8 cellular contexts compared by ENCODE assay signal in genomic region chr17:7614422-7615264, GRCh38. TPM values are rescaled to one million over a fixed set of nuclear protein-coding genes. Genes with fewer than 3 reads are reported as not detected.
DNase-seq lines count a peak whose midpoint lies in the region; FAIRE-seq and TF ChIP-seq lines count a peak whose summit lies in the region.

FXR2 (minus strand) TSS chr17:7614897; CDS start chr17:7614532, 365 bp downstream.

- H3K27ac Mint-ChIP-seq in H9 (peak within 1 kb of the TSS; percentile 96 to 98 (median 97)), nephron (peak within 1 kb of the TSS; percentile 88 to 92 (median 91))
- H3K27ac Mint-ChIP-seq in stimulated activated naive CD8-positive, alpha-beta T cell treated with anti-CD3 and anti-CD28 coated beads, Interleukin-15, Interleukin-2, amounts not matched to agents 100 ng/mL and 50 ng/mL, for 24 hours, result peak within 1 kb of the TSS; percentile 86

- no peaks in the 10 kb centered on the region for H3K27me3 Mint-ChIP-seq in H9 (ENCODE audit: low read depth)
- no peaks in the 10 kb centered on the region for H3K27me3 Mint-ChIP-seq in nephron (ENCODE audit: low read depth)
- H3K27me3 Mint-ChIP-seq in stimulated activated naive CD8-positive, alpha-beta T cell treated with anti-CD3 and anti-CD28 coated beads, Interleukin-15, Interleukin-2, amounts not matched to agents 100 ng/mL and 50 ng/mL, for 24 hours, result no peaks in the 10 kb centered on the region

- TF ChIP-seq CTCF in H9 (conservative IDR thresholded peaks at IDR 0.05) (peak; percentile 60), fibroblast of pulmonary artery (IDR thresholded peaks at IDR 0.05; ENCODE audit: low read length, missing control alignments) (peak; percentile 60), nephron (IDR thresholded peaks at IDR 0.05; ENCODE audit: unreplicated experiment in 3 of 3) (peak; percentile 53 to 62 (median 55))

- H3K9me3 ChIP-seq in H9 (ENCODE audit: control insufficient read depth, low read depth, low read length) (no peaks in the 10 kb centered on the region), MG63 (no peaks in the 10 kb centered on the region)

- no CpG with 5 or more reads among the region's 94 CpGs for WGBS in H9 (ENCODE audit: extremely low coverage, insufficient read length, low lambda C conversion rate)

- H2AFZ ChIP-seq in H9 (ENCODE audit: low read length), result no peak within 1 kb of the TSS

- H4K91ac ChIP-seq in H9 (ENCODE audit: insufficient read length, low read depth, low read length), result no peak within 1 kb of the TSS

- no peak within 1 kb of the TSS for H3T11ph ChIP-seq in H9 (ENCODE audit: low read length)

- peaks cover 7% of the 10 kb centered on the region for H3K23me2 ChIP-seq in H9 (ENCODE audit: insufficient read length, low read depth, low read length, poor library complexity, severe bottlenecking)

- no peak within 1 kb of the TSS for H3K4ac ChIP-seq in H9 (ENCODE audit: low read depth, low read length)

- H3K4me2 ChIP-seq in H9 (ENCODE audit: insufficient read depth, insufficient read length, low read length), result peak within 1 kb of the TSS; percentile 83

- H4K8ac ChIP-seq in H9 (replicated peaks; ENCODE audit: insufficient read length, low read depth, low read length), result no peak within 1 kb of the TSS

- H3K4me1 Mint-ChIP-seq in H9 (peaks cover 22 to 23% of the 10 kb centered on the region in 2 experiments), nephron (peaks cover 38% of the 10 kb centered on the region)
- peaks cover 43% of the 10 kb centered on the region for H3K4me1 Mint-ChIP-seq in stimulated activated naive CD8-positive, alpha-beta T cell treated with anti-CD3 and anti-CD28 coated beads, Interleukin-15, Interleukin-2, amounts not matched to agents 100 ng/mL and 50 ng/mL, for 24 hours (ENCODE audit: low read depth)

- peak; percentile 99 for FAIRE-seq in G401.6 (lab: Jason Lieb, UNC)

- H3K79me1 ChIP-seq in H9 (ENCODE audit: insufficient read depth, low read depth, low read length, poor library complexity, severe bottlenecking), result no peaks in the 10 kb centered on the region

- no peak within 1 kb of the TSS for H3K56ac ChIP-seq in H9 (ENCODE audit: insufficient read length, low read depth, low read length)

- H3K36me3 Mint-ChIP-seq in H9 (ENCODE audit: insufficient read depth in 1 of 3, low read depth in 3 of 3) (peaks cover 6 to 20% (median 14%) of the 10 kb centered on the region in 3 experiments; a peak in 6 of 7 replicates), nephron (ENCODE audit: low read depth) (peaks cover 20% of the 10 kb centered on the region)
- H3K36me3 Mint-ChIP-seq in stimulated activated naive CD8-positive, alpha-beta T cell treated with anti-CD3 and anti-CD28 coated beads, Interleukin-15, Interleukin-2, amounts not matched to agents 100 ng/mL and 50 ng/mL, for 24 hours (ENCODE audit: low read depth), result peaks cover 18% of the 10 kb centered on the region

- no peaks in the 10 kb centered on the region for H4K20me1 ChIP-seq in H9 (ENCODE audit: control insufficient read depth, insufficient read depth, insufficient read length)

- H3K4me3 ChIP-seq in MG63 (peak within 1 kb of the TSS; percentile 69), fibroblast of pulmonary artery (replicated peaks; ENCODE audit: low read depth, low read length) (peak within 1 kb of the TSS; percentile 87)

- H2BK5ac ChIP-seq in H9 (ENCODE audit: insufficient read length, low read length), result no peak within 1 kb of the TSS

- H3K4me3 Mint-ChIP-seq in H9, result peak within 1 kb of the TSS; percentile 89
- peak within 1 kb of the TSS; percentile 91 to 94 (median 94) for H3K4me3 Mint-ChIP-seq in nephron
- H3K4me3 Mint-ChIP-seq in stimulated activated naive CD8-positive, alpha-beta T cell treated with anti-CD3 and anti-CD28 coated beads, Interleukin-15, Interleukin-2, amounts not matched to agents 100 ng/mL and 50 ng/mL, for 24 hours, result peak within 1 kb of the TSS; percentile 91

- H3K36me3 ChIP-seq in MG63, result 0 out of 2 replicates have a peak, but pooled peaks cover 8% of the 10 kb centered on the region

- DNase-seq in H9, result peak; percentile 100
- DNase-seq in MG63, result peak; percentile 96
- DNase-seq in SHP77 treated with DMSO at 0.1 percent for 48 hours (lab: John Stamatoyannopoulos, UW), result peak; percentile 100
- peak; percentile 100 for DNase-seq in activated effector memory CD4-positive, alpha-beta T cell treated with anti-CD3 and anti-CD28 coated beads, Interleukin-2, amount 50 U/mL, for 16 hours
- peak; percentile 100 for DNase-seq in fibroblast of pulmonary artery (ENCODE audit: low read depth)

- H3K9ac ChIP-seq in H9 (ENCODE audit: extremely low read depth, insufficient read length, low read length), result peak within 1 kb of the TSS; percentile 28

- H3K27ac ChIP-seq in H9 (ENCODE audit: insufficient read length, low read depth, low read length), result peak within 1 kb of the TSS; percentile 24

- no peak within 1 kb of the TSS for H2BK15ac ChIP-seq in H9 (ENCODE audit: low read depth, low read length)

- H2AK5ac ChIP-seq in H9 (ENCODE audit: insufficient read length, low read length), result no peak within 1 kb of the TSS

- no peak within 1 kb of the TSS for H4K5ac ChIP-seq in H9 (ENCODE audit: insufficient read length, low read depth, low read length)

- no peak within 1 kb of the TSS for H3K14ac ChIP-seq in H9 (ENCODE audit: insufficient read depth, low read length)

- no peak within 1 kb of the TSS for H3K18ac ChIP-seq in H9 (ENCODE audit: insufficient read length, low read depth, low read length)

- peaks cover 5% of the 10 kb centered on the region for H3K4me1 ChIP-seq in H9 (ENCODE audit: insufficient read depth, low read length)

- H2BK12ac ChIP-seq in H9 (ENCODE audit: insufficient read length, low read depth, low read length), result no peak within 1 kb of the TSS

- H3K23ac ChIP-seq in H9 (ENCODE audit: insufficient read length, low read depth, low read length), result no peak within 1 kb of the TSS

- H3K9me3 Mint-ChIP-seq in H9, result no peaks in the 10 kb centered on the region
- no peaks in the 10 kb centered on the region for H3K9me3 Mint-ChIP-seq in nephron
- no peaks in the 10 kb centered on the region for H3K9me3 Mint-ChIP-seq in stimulated activated naive CD8-positive, alpha-beta T cell treated with anti-CD3 and anti-CD28 coated beads, Interleukin-15, Interleukin-2, amounts not matched to agents 100 ng/mL and 50 ng/mL, for 24 hours

- H3K27me3 ChIP-seq in H9 (ENCODE audit: insufficient read depth, low read length), result no peaks in the 10 kb centered on the region
- H3K27me3 ChIP-seq in MG63, result no peaks in the 10 kb centered on the region

- H2BK120ac ChIP-seq in H9 (ENCODE audit: low read depth, low read length, poor library complexity, severe bottlenecking), result no peak within 1 kb of the TSS

- peaks cover 9% of the 10 kb centered on the region; the same call in 1 of the 2 replicates for H3K79me2 ChIP-seq in H9 (ENCODE audit: insufficient read depth, low read length)

- no peak within 1 kb of the TSS for H2BK20ac ChIP-seq in H9 (ENCODE audit: low read depth, low read length, poor library complexity, severe bottlenecking)

RNA-seq across cellular contexts. Expression of gene FXR2, which starts in this region (rescaled TPM):
- 36.1 and 36.4 TPM in 2 replicates for total RNA-seq in H9 (2021)
- total RNA-seq in MG63 (2014; rRNA removed; shearing (Covaris generic); ENCODE audit: low replicate concordance), result 26.8 and 49.5 TPM in 2 replicates

Comparison
In these comparisons a context has a peak if more than half of its experiments do, and no peak if none do; other contexts are left out.
1. Peak in every context shown above with its lines: DNase-seq, H3K4me3 ChIP-seq and H3K27ac ChIP-seq.